19 cellular contexts compared by ENCODE assay signal in the genomic region with DNA sequence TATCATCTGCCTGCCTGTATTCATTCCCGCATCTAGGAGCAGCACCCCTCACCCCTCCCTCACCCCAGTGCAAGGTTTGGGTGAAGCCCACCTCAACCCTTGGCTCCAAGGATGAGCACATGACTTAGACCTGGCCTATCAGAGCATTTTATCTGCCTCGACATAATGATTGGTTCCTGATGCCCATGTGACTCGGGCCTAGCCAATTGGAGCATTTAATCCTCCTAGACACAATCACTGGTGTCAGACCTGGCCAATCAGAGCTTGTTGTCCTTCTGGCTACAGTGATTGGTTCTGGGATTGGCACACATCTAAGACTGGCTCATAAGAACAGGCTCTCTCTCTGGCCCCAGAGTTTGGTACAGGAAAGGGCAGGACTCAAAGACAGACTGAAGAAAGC. TPM values are rescaled to one million over a fixed set of nuclear protein-coding genes. Genes with fewer than 3 reads are reported as not detected.
DNase-seq lines count a peak whose midpoint lies in the region; ATAC-seq and TF ChIP-seq lines count a peak whose summit lies in the region.
"Had no signal": no experiment of that assay in that cellular context is flagged by ENCODE, and none has a peak within 500 bp of the region (broad histone marks: within the 10 kb centered on the region; RNA-seq: fewer than 3 reads in every experiment).

No MANE protein-coding gene starts in this region.

- no peak overlapping the region for H4K91ac ChIP-seq in trophoblast cell (ENCODE audit: low read depth, low read length)

- intact Hi-C loops in lower lobe of right lung (cut with DNase I) = no loop called here

- no peak overlapping the region for H4K8ac ChIP-seq in trophoblast cell (ENCODE audit: low read depth, low read length)

- no peak overlapping the region for H3K14ac ChIP-seq in trophoblast cell (ENCODE audit: low read length)

- H3K4me1 ChIP-seq in trophoblast cell (ENCODE audit: control insufficient read depth in 1 of 2, insufficient read depth in 2 of 2, low read length in 2 of 2) (peaks cover 4 to 12% of the 10 kb centered on the region in 2 experiments), lower lobe of right lung (no peaks in the 10 kb centered on the region)
- H3K4me1 ChIP-seq: Peyer's patch had no signal

- H3K4me3 ChIP-seq in trophoblast cell (ENCODE audit: low read depth, low read length) (no peak overlapping the region), lower lobe of right lung (no peak overlapping the region)
- H3K4me3 ChIP-seq: Peyer's patch had no signal

- no peak overlapping the region for H2BK120ac ChIP-seq in trophoblast cell (ENCODE audit: insufficient read depth, low read length, poor library complexity)

- H3K4me2 ChIP-seq in trophoblast cell (ENCODE audit: low read length) = no peak overlapping the region

- H3K27me3 ChIP-seq in trophoblast cell (ENCODE audit: insufficient read depth, low read length) (no peaks in the 10 kb centered on the region), lower lobe of right lung (ENCODE audit: low read depth) (peaks cover 13% of the 10 kb centered on the region)
- H3K27me3 ChIP-seq: Peyer's patch had no signal

- no peak for TF ChIP-seq EP300 in Ishikawa (IDR thresholded peaks at IDR 0.05; ENCODE audit: borderline replicate concordance)

- no peak overlapping the region for H3K9ac ChIP-seq in trophoblast cell (ENCODE audit: low read length)

- H3K27ac ChIP-seq in C4-2B (peak overlapping the region; percentile 27), VCaP (peak overlapping the region; percentile 93), trophoblast cell (ENCODE audit: low read depth, low read length) (peak overlapping the region; percentile 20), lower lobe of right lung (no peak overlapping the region)
- H3K27ac ChIP-seq: Peyer's patch had no signal

- H3K36me3 ChIP-seq in trophoblast cell (ENCODE audit: control insufficient read depth in 1 of 2, insufficient read depth in 2 of 2, low read length in 2 of 2) (no peaks in the 10 kb centered on the region), lower lobe of right lung (no peaks in the 10 kb centered on the region)
- H3K36me3 ChIP-seq: Peyer's patch had no signal

- peaks cover 11% of the 10 kb centered on the region for H3K9me3 ChIP-seq in trophoblast cell (ENCODE audit: insufficient read depth, low read depth, low read length)
- peaks cover 12% of the 10 kb centered on the region for H3K9me3 ChIP-seq in lower lobe of right lung

- H2BK5ac ChIP-seq in trophoblast cell (ENCODE audit: low read depth, low read length, poor library complexity) = no peak overlapping the region

- no peak for DNase-seq in trophoblast cell
- DNase-seq in lower lobe of right lung = no peak
- DNase-seq in NCI-H510A treated with DMSO at 0.1 percent for 48 hours (lab: John Stamatoyannopoulos, UW) = no peak
- DNase-seq: Calu3; CD4-positive, CD25-positive, alpha-beta regulatory T cell; HFFc6; Kasumi-1; NCI-H146; NCI-H2081 treated with DMSO at 0.1 percent for 48 hours; NCI-H226; Peyer's patch; SHP77 treated with DMSO at 0.1 percent for 48 hours; SW 1271; T-helper 9 cell had no signal

- no peak overlapping the region for H2AK5ac ChIP-seq in trophoblast cell (ENCODE audit: low read length)

- H3K79me2 ChIP-seq in trophoblast cell (ENCODE audit: control insufficient read depth, insufficient read depth, low read length, poor library complexity) = no peaks in the 10 kb centered on the region

- H3K23ac ChIP-seq in trophoblast cell (ENCODE audit: low read length) = no peak overlapping the region

- H3K4ac ChIP-seq in trophoblast cell (ENCODE audit: low read depth, low read length) = no peak overlapping the region

- H3K18ac ChIP-seq in trophoblast cell (ENCODE audit: low read length) = no peak overlapping the region

- H4K12ac ChIP-seq in trophoblast cell (ENCODE audit: low read depth, low read length) = no peak overlapping the region

- H2AFZ ChIP-seq in trophoblast cell (ENCODE audit: insufficient read depth, low read length, poor library complexity) = no peak overlapping the region

- no peak for TF ChIP-seq RAD21 in Ishikawa (IDR thresholded peaks at IDR 0.05; ENCODE audit: low read depth)

- TF ChIP-seq CTCF in C4-2B (conservative IDR thresholded peaks at IDR 0.05) (no peak), VCaP (conservative IDR thresholded peaks at IDR 0.05) (no peak), lower lobe of right lung (IDR thresholded peaks at IDR 0.05) (no peak)

- no peak for ATAC-seq in lower lobe of right lung
- ATAC-seq in HG03432 (IDR thresholded peaks at IDR 0.05; ENCODE audit: unreplicated experiment) = no peak
- ATAC-seq: HepG2 had no signal

- WGBS in trophoblast cell (ENCODE audit: extremely low coverage, insufficient coverage, insufficient read length) = no CpG with 5 or more reads among the region's 3 CpGs

- peak overlapping the region; percentile 67 for H2BK12ac ChIP-seq in trophoblast cell (ENCODE audit: low read length)

- H3K79me1 ChIP-seq in trophoblast cell (ENCODE audit: low read length) = no peaks in the 10 kb centered on the region

TF ChIP-seq in Ishikawa, 13 proteins besides CTCF, POLR2A, EP300 and RAD21:
- TF ChIP-seq EGR1 (IDR thresholded peaks at IDR 0.05) (no peak), CREB1 (IDR thresholded peaks at IDR 0.05; ENCODE audit: low read depth) (no peak)
- TF ChIP-seq, protein P1, sequence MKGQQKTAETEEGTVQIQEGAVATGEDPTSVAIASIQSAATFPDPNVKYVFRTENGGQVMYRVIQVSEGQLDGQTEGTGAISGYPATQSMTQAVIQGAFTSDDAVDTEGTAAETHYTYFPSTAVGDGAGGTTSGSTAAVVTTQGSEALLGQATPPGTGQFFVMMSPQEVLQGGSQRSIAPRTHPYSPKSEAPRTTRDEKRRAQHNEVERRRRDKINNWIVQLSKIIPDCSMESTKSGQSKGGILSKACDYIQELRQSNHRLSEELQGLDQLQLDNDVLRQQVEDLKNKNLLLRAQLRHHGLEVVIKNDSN (IDR thresholded peaks at IDR 0.05) = peak; percentile 64

RNA-seq across cellular contexts. Expression of a gene that starts 40.5 kb away (rescaled TPM):
- polyA plus RNA-seq in trophoblast cell (2013) = 0.27 and 0.29 TPM in 2 replicates
- not detected for total RNA-seq in lower lobe of right lung
- total RNA-seq: Calu3, HepG2, HFFc6 had no signal
- polyA plus RNA-seq: CD4-positive, CD25-positive, alpha-beta regulatory T cell; HepG2 had no signal
